16 cellular contexts compared by ENCODE assay signal in the genomic region with DNA sequence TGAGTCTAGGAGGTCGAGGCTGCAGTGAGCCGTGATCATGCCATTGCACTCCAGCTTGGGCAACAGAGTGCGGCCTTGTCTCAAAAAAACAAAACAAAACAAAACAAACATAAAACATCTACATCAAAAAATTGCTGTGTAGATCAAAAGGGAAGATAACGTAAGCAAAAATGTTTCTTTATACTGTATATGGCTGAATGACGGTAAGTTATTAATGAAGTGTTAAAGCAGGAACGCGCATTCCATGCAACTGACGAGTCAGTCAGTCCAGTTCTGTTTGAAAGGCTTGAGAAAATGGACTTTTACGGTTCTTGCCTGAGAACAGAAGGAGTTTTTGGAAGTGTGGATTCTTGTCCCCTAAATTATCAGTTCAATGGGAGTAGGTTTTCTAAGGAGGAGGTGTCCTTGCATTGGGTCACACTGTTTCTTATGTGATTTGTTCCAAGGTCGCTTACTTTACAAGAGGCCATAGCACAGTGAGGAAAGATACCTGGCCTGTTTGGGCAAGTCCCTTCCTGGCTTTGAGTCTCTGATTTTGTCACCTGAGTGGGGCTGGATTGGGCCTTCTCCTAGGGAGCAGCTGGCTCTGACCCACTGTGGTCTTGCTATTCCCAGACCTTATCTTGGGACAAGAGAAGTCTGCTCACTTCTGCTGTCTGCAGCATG.
"Had no signal": no experiment of that assay in that cellular context is flagged by ENCODE, and none has a peak within 500 bp of the region (broad histone marks: within the 10 kb centered on the region; RNA-seq: fewer than 3 reads in every experiment).

No MANE protein-coding gene starts in this region.

- H3K9me3 ChIP-seq: upper lobe of right lung had no signal

- H3K36me3 Mint-ChIP-seq: activated CD8-positive, alpha-beta memory T cell treated with anti-CD3 and anti-CD28 coated beads, Interleukin-2, amount 10 ng/mL, durations not matched to agents 7 days and 5 days; activated naive CD4-positive, alpha-beta T cell treated with anti-CD3 and anti-CD28 coated beads, Interleukin-2, amount 50 U/mL, for 72 hours; immature natural killer cell; natural killer cell treated with Interleukin-12 subunit alpha and Interleukin-12 subunit beta and Interleukin-15 and Interleukin-18, amount 100 ng/mL, for 72 hours had no signal

- H3K27me3 ChIP-seq: upper lobe of right lung had no signal

- H3K27ac ChIP-seq: upper lobe of right lung had no signal

- H3K9me3 Mint-ChIP-seq: activated T-cell treated with anti-CD3 and anti-CD28 coated beads, Interleukin-2, amount 50 U/mL, for 24 hours; immature natural killer cell; natural killer cell treated with Interleukin-12 subunit alpha and Interleukin-12 subunit beta and Interleukin-15 and Interleukin-18, amount 100 ng/mL, for 72 hours had no signal

- ATAC-seq: activated CD8-positive, alpha-beta memory T cell treated with anti-CD3 and anti-CD28 coated beads, Interleukin-2, amount 10 ng/mL, durations not matched to agents 7 days and 5 days; activated naive CD4-positive, alpha-beta T cell treated with anti-CD3 and anti-CD28 coated beads, Interleukin-2, amount 50 U/mL, for 72 hours; natural killer cell treated with Interleukin-12 subunit alpha and Interleukin-12 subunit beta and Interleukin-15 and Interleukin-18, amount 100 ng/mL, for 72 hours; upper lobe of right lung had no signal

- H3K27ac Mint-ChIP-seq: activated CD8-positive, alpha-beta memory T cell treated with anti-CD3 and anti-CD28 coated beads, Interleukin-2, amount 10 ng/mL, durations not matched to agents 7 days and 5 days; activated T-cell treated with anti-CD3 and anti-CD28 coated beads, Interleukin-2, amount 50 U/mL, for 24 hours; immature natural killer cell; natural killer cell treated with Interleukin-12 subunit alpha and Interleukin-12 subunit beta and Interleukin-15 and Interleukin-18, amount 100 ng/mL, for 72 hours; stimulated activated naive CD8-positive, alpha-beta T cell treated with anti-CD3 and anti-CD28 coated beads, Interleukin-15, Interleukin-2, amounts not matched to agents 100 ng/mL and 50 ng/mL, for 24 hours had no signal

- H3K4me1 Mint-ChIP-seq: immature natural killer cell had no signal

- H3K27me3 Mint-ChIP-seq: activated T-cell treated with anti-CD3 and anti-CD28 coated beads, Interleukin-2, amount 50 U/mL, for 24 hours; stimulated activated naive CD8-positive, alpha-beta T cell treated with anti-CD3 and anti-CD28 coated beads, Interleukin-15, Interleukin-2, amounts not matched to agents 100 ng/mL and 50 ng/mL, for 24 hours had no signal

- H3K4me3 Mint-ChIP-seq: activated CD8-positive, alpha-beta memory T cell treated with anti-CD3 and anti-CD28 coated beads, Interleukin-2, amount 10 ng/mL, durations not matched to agents 7 days and 5 days; activated T-cell treated with anti-CD3 and anti-CD28 coated beads, Interleukin-2, amount 50 U/mL, for 24 hours; immature natural killer cell; natural killer cell treated with Interleukin-12 subunit alpha and Interleukin-12 subunit beta and Interleukin-15 and Interleukin-18, amount 100 ng/mL, for 72 hours; stimulated activated naive CD8-positive, alpha-beta T cell treated with anti-CD3 and anti-CD28 coated beads, Interleukin-15, Interleukin-2, amounts not matched to agents 100 ng/mL and 50 ng/mL, for 24 hours had no signal

- H3K36me3 ChIP-seq: upper lobe of right lung had no signal

- H3K4me1 ChIP-seq: upper lobe of right lung had no signal

- DNase-seq: activated CD4-positive, alpha-beta T cell treated with anti-CD3 and anti-CD28 coated beads for 1 hour; activated CD4-positive, alpha-beta T cell treated with anti-CD3 and anti-CD28 coated beads, Interleukin-2, amount 50 U/mL, for 48 hours; activated CD8-positive, alpha-beta memory T cell treated with anti-CD3 and anti-CD28 coated beads, Interleukin-2, amount 10 ng/mL, durations not matched to agents 7 days and 5 days; activated effector memory CD4-positive, alpha-beta T cell treated with Interleukin-2 at 50 U/mL for 16 hours; activated T-cell treated with anti-CD3 and anti-CD28 coated beads, Interleukin-2, amount 50 U/mL, for 24 hours; anterior cingulate cortex; glutamatergic neuron; immature natural killer cell; nucleus accumbens; stimulated activated CD4-positive, alpha-beta T cell treated with anti-CD3 and anti-CD28 coated beads, Interleukin-15, amount 100 ng/mL, for 24 hours; stimulated activated CD4-positive, alpha-beta T cell treated with anti-CD3 and anti-CD28 coated beads, Interleukin-4, amount 100 ng/mL, for 24 hours; T-helper 9 cell; upper lobe of right lung had no signal

- H3K4me3 ChIP-seq: upper lobe of right lung had no signal
